ENCODE assay signal across 8 cellular contexts in genomic region chr3:47115524-47115923, GRCh38. TPM values are rescaled to one million over a fixed set of nuclear protein-coding genes. Genes with fewer than 3 reads are reported as not detected.
DNase-seq lines count a peak whose midpoint lies in the region; ATAC-seq, FAIRE-seq and TF ChIP-seq lines count a peak whose summit lies in the region.
"Not testable (repeated sequence)": the region's sequence is repeated elsewhere in the genome, so short reads cannot be mapped to it uniquely, and the experiment has no call there.

No MANE protein-coding gene starts in this region.

- dilution Hi-C loops in IMR-90 (cut with HindIII; ENCODE audit: low sequenced_read_pairs, unreplicated experiment): not testable (repeated sequence)

- H3K4me3 ChIP-seq in GM23338; IMR-90 (ENCODE audit: insufficient read depth, low read depth, low read length); RWPE2 (ENCODE audit: severe bottlenecking); K562; cardiac muscle cell; smooth muscle cell: not testable (repeated sequence)

- CTCF ChIA-PET in IMR-90 (lab: Yijun Ruan, JAX); K562 (lab: Yijun Ruan, JAX; ENCODE audit: low intra/inter-chr PET ratio): not testable (repeated sequence)

- not testable (repeated sequence) for H3K9me1 ChIP-seq in IMR-90 (ENCODE audit: insufficient read depth, low read length); K562 (ENCODE audit: control insufficient read depth, insufficient read depth, low read length)

- not testable (repeated sequence) for TF ChIP-seq CTCF in GM23338 (conservative IDR thresholded peaks at IDR 0.05; ENCODE audit: low read depth in 2 of 2); IMR-90 (conservative IDR thresholded peaks at IDR 0.05; ENCODE audit: low read depth, low read length); RWPE2 (IDR thresholded peaks at IDR 0.05; ENCODE audit: poor library complexity, severe bottlenecking); K562 (IDR thresholded peaks at IDR 0.05 in 2 of 3, conservative IDR thresholded peaks at IDR 0.05 in 1 of 3; ENCODE audit: insufficient read depth in 2 of 3, low read depth in 1 of 3, low read length in 3 of 3); cardiac muscle cell (IDR thresholded peaks at IDR 0.05; ENCODE audit: low read depth, low read length); smooth muscle cell (IDR thresholded peaks at IDR 0.05; ENCODE audit: borderline replicate concordance, insufficient read depth, poor library complexity, severe bottlenecking)

- H3K27ac ChIP-seq in GM23338 (ENCODE audit: low read depth) (peak overlapping the region; percentile 84; the same call in 1 of the 2 replicates), RWPE2 (ENCODE audit: poor library complexity, severe bottlenecking) (peak overlapping the region; percentile 97), epithelial cell of prostate (peak overlapping the region; percentile 97), cardiac muscle cell (peak overlapping the region; percentile 14), smooth muscle cell (ENCODE audit: low read depth) (peak overlapping the region; percentile 79)
- not testable (repeated sequence) for H3K27ac ChIP-seq in IMR-90 (ENCODE audit: insufficient read depth, low read length); K562 (ENCODE audit: extremely low read depth, low read depth, low read length)

- intact Hi-C loops in IMR-90 (cut with micrococcal nuclease): loop anchor here (5.0 kb wide), 1 partner anchor 42 kb away; no protein-coding TSS in a partner anchor
- intact Hi-C loops in activated CD4-positive, alpha-beta T cell treated with anti-CD3 and anti-CD28 coated beads, Interleukin-2, amount 10 ng/mL, durations not matched to agents 24 days and 14 days (cut with micrococcal nuclease); K562 (cut with micrococcal nuclease): not testable (repeated sequence)

- not testable (repeated sequence) for H2BK20ac ChIP-seq in IMR-90 (ENCODE audit: low read depth, low read length)

- H3K36me3 Mint-ChIP-seq in GM23338 (ENCODE audit: low read depth): peaks cover 43% of the 10 kb centered on the region
- H3K36me3 Mint-ChIP-seq in activated CD4-positive, alpha-beta T cell treated with anti-CD3 and anti-CD28 coated beads, Interleukin-2, amount 10 ng/mL, durations not matched to agents 24 days and 14 days (ENCODE audit: low read depth): peaks cover 45% of the 10 kb centered on the region

- not testable (repeated sequence) for H2AFZ ChIP-seq in GM23338; IMR-90 (replicated peaks; ENCODE audit: low read length, poor library complexity); K562 (ENCODE audit: low read depth, low read length); smooth muscle cell (ENCODE audit: low read depth)

- H3K4me1 ChIP-seq in GM23338 (ENCODE audit: insufficient read depth): peaks cover 16% of the 10 kb centered on the region
- peaks cover 14% of the 10 kb centered on the region for H3K4me1 ChIP-seq in IMR-90 (ENCODE audit: control insufficient read depth, insufficient read depth, low read length)
- peaks cover 30% of the 10 kb centered on the region for H3K4me1 ChIP-seq in RWPE2 (ENCODE audit: insufficient read depth, poor library complexity, severe bottlenecking)
- not testable (repeated sequence) for H3K4me1 ChIP-seq in K562 (replicated peaks in 1 of 2; ENCODE audit: control insufficient read depth in 2 of 2, insufficient read depth in 2 of 2, low read length in 2 of 2); cardiac muscle cell (ENCODE audit: low read depth); smooth muscle cell (ENCODE audit: low read depth)

- H2BK120ac ChIP-seq in IMR-90 (ENCODE audit: low read depth, low read length): not testable (repeated sequence)

- H3K9me2 ChIP-seq in GM23338 (ENCODE audit: insufficient read depth): not testable (repeated sequence)

- not testable (repeated sequence) for H3K9ac ChIP-seq in IMR-90 (ENCODE audit: low read depth, low read length); K562 (ENCODE audit: insufficient read depth in 1 of 2, low read depth in 2 of 2, low read length in 2 of 2); smooth muscle cell (ENCODE audit: low read depth)

- not testable (repeated sequence) for DNase-seq in GM23338 (ENCODE audit: low spot score); IMR-90; RWPE2 (ENCODE audit: low spot score); K562 (ENCODE audit: extremely low read depth in 1 of 4, low spot score in 3 of 4); epithelial cell of prostate (ENCODE audit: low read depth, low spot score); cardiac muscle cell (ENCODE audit: low read depth in 1 of 2, low spot score in 1 of 2); smooth muscle cell (lab: John Stamatoyannopoulos, UW; ENCODE audit: unreplicated experiment)
- DNase-seq in activated CD4-positive, alpha-beta T cell treated with anti-CD3 and anti-CD28 coated beads, Interleukin-2, amount 10 ng/mL, durations not matched to agents 24 days and 14 days: peak; percentile 13

- POLR2A ChIA-PET in IMR-90 (lab: Charles Lee; ENCODE audit: unreplicated experiment): not testable (repeated sequence)
- POLR2A ChIA-PET in K562 (lab: Yijun Ruan, JAX): interaction anchor here (0.9 to 2.2 kb wide), 3 partner anchors 13 to 20 kb away, joined by 3 to 6 read pairs (median 3); no protein-coding TSS in a partner anchor

- ATAC-seq in GM23338; IMR-90 (ENCODE audit: low read depth); RWPE2 (ENCODE audit: low read depth): not testable (repeated sequence)
- ATAC-seq in K562: peak; percentile 64

- BruUV-seq in IMR-90 (replicated peaks; lab: Mats Ljungman, UMichigan); K562 (replicated peaks; lab: Mats Ljungman, UMichigan): not testable (repeated sequence)

- H3K27me3 Mint-ChIP-seq in GM23338 (ENCODE audit: insufficient read depth, low read depth, poor library complexity); activated CD4-positive, alpha-beta T cell treated with anti-CD3 and anti-CD28 coated beads, Interleukin-2, amount 10 ng/mL, durations not matched to agents 24 days and 14 days: not testable (repeated sequence)

- H3K79me2 ChIP-seq in GM23338 (replicated peaks; ENCODE audit: insufficient read depth): not testable (repeated sequence)
- H3K79me2 ChIP-seq in K562 (ENCODE audit: control insufficient read depth, insufficient read depth, low read length): peaks cover 11% of the 10 kb centered on the region; the same call in 2 of the 3 replicates
- H3K79me2 ChIP-seq in smooth muscle cell (ENCODE audit: low read depth): peaks cover 21% of the 10 kb centered on the region

- 0 out of 4 replicates have a peak overlapping the region, but pooled peaks of 1 of the 2 experiments have one; percentile 22 for H4K8ac ChIP-seq in IMR-90 (ENCODE audit: low read depth in 2 of 2, low read length in 2 of 2)

- H2AK9ac ChIP-seq in IMR-90 (replicated peaks; ENCODE audit: low read depth, low read length, poor library complexity): not testable (repeated sequence)

- not testable (repeated sequence) for TF ChIP-seq EP300 in K562 (IDR thresholded peaks at IDR 0.05; ENCODE audit: low read length)

- 0 out of 2 replicates have a peak overlapping the region, but pooled peaks have one; percentile 49 for H2AK5ac ChIP-seq in IMR-90 (ENCODE audit: low read depth, low read length)

- not testable (repeated sequence) for H3K4ac ChIP-seq in IMR-90 (ENCODE audit: low read depth, low read length)

- TF ChIP-seq RAD21 in IMR-90 (IDR thresholded peaks at IDR 0.05; ENCODE audit: low read length); K562 (CRISPR knock-in tag; conservative IDR thresholded peaks at IDR 0.05 in 1 of 2, IDR thresholded peaks at IDR 0.05 in 1 of 2): not testable (repeated sequence)

- H3K9me3 Mint-ChIP-seq in GM23338; activated CD4-positive, alpha-beta T cell treated with anti-CD3 and anti-CD28 coated beads, Interleukin-2, amount 10 ng/mL, durations not matched to agents 24 days and 14 days: not testable (repeated sequence)

- not testable (repeated sequence) for H3K9me3 ChIP-seq in IMR-90 (ENCODE audit: control insufficient read depth, insufficient read depth, low read length); RWPE2 (ENCODE audit: severe bottlenecking); K562 (replicated peaks; ENCODE audit: control insufficient read depth, insufficient read depth, low read depth, low read length); cardiac muscle cell (ENCODE audit: low read depth); smooth muscle cell (replicated peaks; ENCODE audit: low read depth)

- in situ Hi-C loops in IMR-90 (cut with MboI; ENCODE audit: low sequenced_read_pairs); K562 (cut with MboI): not testable (repeated sequence)

- not testable (repeated sequence) for TF ChIP-seq POLR2A in IMR-90 (IDR thresholded peaks at IDR 0.05; ENCODE audit: low read depth, low read length); K562 (conservative IDR thresholded peaks at IDR 0.05)

- H3K27me3 ChIP-seq in GM23338 (ENCODE audit: insufficient read depth); IMR-90 (ENCODE audit: control insufficient read depth, insufficient read depth, low read length); RWPE2 (ENCODE audit: insufficient read depth, poor library complexity, severe bottlenecking); K562 (ENCODE audit: control insufficient read depth in 2 of 2, insufficient read depth in 2 of 2, low read length in 2 of 2); cardiac muscle cell; smooth muscle cell (ENCODE audit: low read depth): not testable (repeated sequence)

- not testable (repeated sequence) for H3K4me2 ChIP-seq in GM23338; IMR-90 (ENCODE audit: low read depth, low read length); K562 (ENCODE audit: insufficient read depth, low read length); smooth muscle cell

- not testable (repeated sequence) for H3K27ac Mint-ChIP-seq in GM23338; activated CD4-positive, alpha-beta T cell treated with anti-CD3 and anti-CD28 coated beads, Interleukin-2, amount 10 ng/mL, durations not matched to agents 24 days and 14 days

- not testable (repeated sequence) for H3K23ac ChIP-seq in IMR-90 (ENCODE audit: low read depth, low read length)

- peaks cover 24% of the 10 kb centered on the region for H3K4me1 Mint-ChIP-seq in GM23338
- peaks cover 16% of the 10 kb centered on the region for H3K4me1 Mint-ChIP-seq in activated CD4-positive, alpha-beta T cell treated with anti-CD3 and anti-CD28 coated beads, Interleukin-2, amount 10 ng/mL, durations not matched to agents 24 days and 14 days

- H4K5ac ChIP-seq in IMR-90 (ENCODE audit: low read depth, low read length): not testable (repeated sequence)

- not testable (repeated sequence) for H2BK15ac ChIP-seq in IMR-90 (ENCODE audit: low read depth, low read length)

- FAIRE-seq in K562 (lab: Jason Lieb, UNC): not testable (repeated sequence)

- not testable (repeated sequence) for H4K20me1 ChIP-seq in GM23338 (replicated peaks; ENCODE audit: insufficient read depth); IMR-90 (ENCODE audit: insufficient read depth, low read length); K562 (replicated peaks; ENCODE audit: control insufficient read depth, insufficient read depth, low read length); smooth muscle cell (ENCODE audit: low read depth)

- not testable (repeated sequence) for H3K14ac ChIP-seq in IMR-90 (replicated peaks; ENCODE audit: low read depth, low read length)

- H3K36me3 ChIP-seq in GM23338 (ENCODE audit: insufficient read depth): not testable (repeated sequence)
- peaks cover 11% of the 10 kb centered on the region for H3K36me3 ChIP-seq in IMR-90 (ENCODE audit: control insufficient read depth, insufficient read depth, low read length)
- peaks cover 57% of the 10 kb centered on the region for H3K36me3 ChIP-seq in RWPE2 (ENCODE audit: low read depth)
- H3K36me3 ChIP-seq in K562 (ENCODE audit: control insufficient read depth, insufficient read depth, low read length): peaks cover 87% of the 10 kb centered on the region
- peaks cover 49% of the 10 kb centered on the region for H3K36me3 ChIP-seq in cardiac muscle cell
- peaks cover 26% of the 10 kb centered on the region for H3K36me3 ChIP-seq in smooth muscle cell (ENCODE audit: low read depth)

- no CpG with 5 or more reads among the region's 2 CpGs for WGBS in IMR-90 (ENCODE audit: extremely low coverage in 2 of 2, insufficient read length in 1 of 2), 2 experiments
- 97% methylated on average over 2 of the region's 2 CpGs for whole genome bisulfite sequencing in K562 (ENCODE audit: insufficient coverage, low coverage, missing lambda C conversion rate)
- WGBS in smooth muscle cell (ENCODE audit: low lambda C conversion rate): 95% methylated on average over 2 of the region's 2 CpGs

- H3F3A ChIP-seq in GM23338 (replicated peaks; ENCODE audit: low read depth); smooth muscle cell (ENCODE audit: low read depth): not testable (repeated sequence)

- not testable (repeated sequence) for H3K4me3 Mint-ChIP-seq in GM23338; activated CD4-positive, alpha-beta T cell treated with anti-CD3 and anti-CD28 coated beads, Interleukin-2, amount 10 ng/mL, durations not matched to agents 24 days and 14 days

- peak overlapping the region; percentile 23 for H2BK5ac ChIP-seq in IMR-90 (ENCODE audit: low read depth, low read length, poor library complexity, severe bottlenecking)

- H4K91ac ChIP-seq in IMR-90 (ENCODE audit: insufficient read depth, low read depth, low read length): not testable (repeated sequence)

- H3K18ac ChIP-seq in IMR-90 (ENCODE audit: low read depth, low read length): not testable (repeated sequence)

- H3K56ac ChIP-seq in IMR-90 (ENCODE audit: extremely low read depth, insufficient read depth, low read length): not testable (repeated sequence)

- H3K79me1 ChIP-seq in IMR-90 (ENCODE audit: low read depth in 1 of 2, low read length in 2 of 2): peaks cover 9 to 42% of the 10 kb centered on the region in 2 experiments

RNA-seq across cellular contexts. Expression of gene SETD2, which starts 48.4 kb away (rescaled TPM):
- total RNA-seq in GM23338 (2014; rRNA removed; shearing (Covaris generic)): 37.6 and 45.2 TPM in 2 replicates
- polyA plus RNA-seq in GM23338 (2016; fragmentation: Nextera tagmentation; extraction: Ambion mirVana) (14.0 and 16.7 TPM in 2 replicates), IMR-90 (2012; rRNA removed) (14.9 and 18.3 TPM in 2 replicates), K562 (2011; rRNA removed) (22.8 and 25.2 TPM in 2 replicates), K562 (2014; fragmentation: Illumina TruSeq; extraction: Trizol) (38.6 and 44.0 TPM in 2 replicates), K562 (2014; fragmentation: Nextera tagmentation; extraction: Ambion mirVana) (10 to 100 TPM in 1 of 2 experiments, 1 to 10 TPM in 1; 8.2 to 11.0 TPM), K562 (2014; rRNA removed) (23.0 and 24.6 TPM in 2 replicates), cardiac muscle cell (14.2 and 22.3 TPM in 2 replicates), smooth muscle cell (8.3 and 13.1 TPM in 2 replicates)
- total RNA-seq in IMR-90 (2012; rRNA removed) (20.1 and 30.3 TPM in 2 replicates), K562 (2014; rRNA removed) (30.0 and 33.6 TPM in 2 replicates), K562 (2014; rRNA removed; fragmentation: Illumina TruSeq; extraction: Trizol) (43.8 and 47.8 TPM in 2 replicates), K562 (2015; rRNA removed; fragmentation: Illumina TruSeq; extraction: Trizol) (43.7 and 45.3 TPM in 2 replicates), K562 (2021) (39.3 and 39.5 TPM in 2 replicates), cardiac muscle cell (19.5 and 36.0 TPM in 2 replicates), smooth muscle cell (28.4 and 31.4 TPM in 2 replicates)
- polyA plus RNA-seq in IMR-90 (2012; cell fraction: cytosol; rRNA removed): 5.0 and 6.7 TPM in 2 replicates
- polyA plus RNA-seq in IMR-90 (2012; cell fraction: nucleus; rRNA removed; ENCODE audit: low replicate concordance): 9.4 and 28.0 TPM in 2 replicates
- total RNA-seq in activated CD4-positive, alpha-beta T cell treated with anti-CD3 and anti-CD28 coated beads, Interleukin-2, amount 10 ng/mL, durations not matched to agents 24 days and 14 days: 41.5 and 42.0 TPM in 2 replicates
- 43.5 and 203 TPM in 2 replicates for total RNA-seq in K562 (2011; cell fraction: chromatin; rRNA removed; ENCODE audit: low replicate concordance)
- total RNA-seq in K562 (2011; cell fraction: nucleolus; rRNA removed): 27.0 and 45.0 TPM in 2 replicates
- total RNA-seq in K562 (2011; cell fraction: nucleoplasm; rRNA removed): 67.0 and 71.2 TPM in 2 replicates
- polyA plus RNA-seq in K562 (2011; cell fraction: cytosol; rRNA removed): 14.6 and 16.8 TPM in 2 replicates
- 28.4 and 29.7 TPM in 2 replicates for polyA plus RNA-seq in K562 (2011; cell fraction: nucleus; rRNA removed)
- 25.0 and 27.7 TPM in 2 replicates for polyA plus RNA-seq in K562 (2012)
- polyA minus RNA-seq in K562 (2011; rRNA and poly(A)+ RNA removed): 86.5 and 93.7 TPM in 2 replicates
- polyA minus RNA-seq in K562 (2011; cell fraction: cytosol; rRNA and poly(A)+ RNA removed): 32.7 and 35.5 TPM in 2 replicates
- polyA minus RNA-seq in K562 (2011; cell fraction: nucleus; rRNA and poly(A)+ RNA removed): 37.7 and 69.1 TPM in 2 replicates
